28 cellular contexts compared by ENCODE assay signal in genomic region chr3:86996261-86996955, GRCh38. TPM values are rescaled to one million over a fixed set of nuclear protein-coding genes. Genes with fewer than 3 reads are reported as not detected.
DNase-seq lines count a peak whose midpoint lies in the region; ATAC-seq and TF ChIP-seq lines count a peak whose summit lies in the region.
"Had no signal": no experiment of that assay in that cellular context is flagged by ENCODE, and none has a peak within 500 bp of the region (broad histone marks: within the 10 kb centered on the region; RNA-seq: fewer than 3 reads in every experiment).

No MANE protein-coding gene starts in this region.

- intact Hi-C loops in Calu3 (cut with micrococcal nuclease; ENCODE audit: unreplicated experiment), result no loop called here
- intact Hi-C loops in heart right ventricle (cut with DNase I), result loop anchor here in 2 of 10 donors (10.0 kb wide), 2 partner anchors 88 to 212 kb away; no protein-coding TSS in a partner anchor

- H3K4me3 ChIP-seq in mesodermal cell (ENCODE audit: extremely low read depth, insufficient read depth, low read length, poor library complexity, severe bottlenecking) (no peak overlapping the region), heart right ventricle (no peak overlapping the region)
- H3K4me3 ChIP-seq: BLaER1, suprapubic skin, uterus had no signal

- H3K9me3 Mint-ChIP-seq in Calu3 (ENCODE audit: low read depth, unreplicated experiment) (no peaks in the 10 kb centered on the region), HFFc6 (no peaks in the 10 kb centered on the region)
- H3K9me3 Mint-ChIP-seq in activated T-cell treated with anti-CD3 and anti-CD28 coated beads, Interleukin-2, amount 50 U/mL, for 24 hours, result no peaks in the 10 kb centered on the region
- H3K9me3 Mint-ChIP-seq: activated CD4-positive, alpha-beta T cell treated with anti-CD3 and anti-CD28 coated beads, Interleukin-2, amount 10 ng/mL, durations not matched to agents 7 days and 5 days; T-helper 2 cell treated with Interferon-gamma antibody and Interleukin-4, amounts not matched to agents 5 μg/mL and 100 μg/mL, for 36 hours had no signal

- CTCF ChIA-PET in Calu3 (lab: Charles Lee), result interaction anchor here (1.3 kb wide), 1 partner anchor 18 kb away, joined by 3 read pairs; no protein-coding TSS in a partner anchor

- no peak for ATAC-seq in heart right ventricle
- ATAC-seq: activated CD8-positive, alpha-beta memory T cell treated with anti-CD3 and anti-CD28 coated beads, Interleukin-2, amount 10 ng/mL, durations not matched to agents 7 days and 5 days; left colon had no signal

- H3K27ac Mint-ChIP-seq in Calu3 (ENCODE audit: unreplicated experiment) (peak overlapping the region; percentile 21), HFFc6 (peak overlapping the region; percentile 84)
- H3K27ac Mint-ChIP-seq in activated T-cell treated with anti-CD3 and anti-CD28 coated beads, Interleukin-2, amount 50 U/mL, for 24 hours, result no peak overlapping the region
- H3K27ac Mint-ChIP-seq: activated CD4-positive, alpha-beta T cell treated with anti-CD3 and anti-CD28 coated beads, Interleukin-2, amount 10 ng/mL, durations not matched to agents 7 days and 5 days; activated CD8-positive, alpha-beta memory T cell treated with anti-CD3 and anti-CD28 coated beads, Interleukin-2, amount 10 ng/mL, durations not matched to agents 7 days and 5 days; naive B cell; T-helper 2 cell treated with Interferon-gamma antibody and Interleukin-4, amounts not matched to agents 5 μg/mL and 100 μg/mL, for 36 hours had no signal

- 75 to 94% methylated on average over 2 to 4 of the region's 5 CpGs for WGBS in mesodermal cell (ENCODE audit: insufficient coverage in 2 of 2), 2 experiments
- WGBS in heart right ventricle, 2 donors, result 84 to 87% methylated on average over 5 of the region's 5 CpGs

- H3K27me3 Mint-ChIP-seq in Calu3 (ENCODE audit: unreplicated experiment) (no peaks in the 10 kb centered on the region), HFFc6 (ENCODE audit: insufficient read depth) (no peaks in the 10 kb centered on the region; the same call in 1 of the 2 replicates)
- peaks cover 17% of the 10 kb centered on the region for H3K27me3 Mint-ChIP-seq in activated T-cell treated with anti-CD3 and anti-CD28 coated beads, Interleukin-2, amount 50 U/mL, for 24 hours

- H3K4me1 ChIP-seq in mesodermal cell (ENCODE audit: control insufficient read depth, insufficient read depth, low read length, poor library complexity, severe bottlenecking) (peaks cover 30% of the 10 kb centered on the region), heart right ventricle (peaks cover 0 to 8% (median 0%) of the 10 kb centered on the region in 9 donors)
- H3K4me1 ChIP-seq: BLaER1, uterus had no signal

- H3K36me3 ChIP-seq in mesodermal cell (ENCODE audit: control insufficient read depth, insufficient read depth, low read length) (no peaks in the 10 kb centered on the region), heart right ventricle (no peaks in the 10 kb centered on the region)
- H3K36me3 ChIP-seq: BLaER1, suprapubic skin, uterus had no signal

- BruUV-seq in Calu3 (replicated peaks; lab: Mats Ljungman, UMichigan), result no TSS peak

- peak overlapping the region; percentile 36 for H3K27ac ChIP-seq in mesodermal cell (ENCODE audit: low read depth, low read length, severe bottlenecking)
- no peak overlapping the region for H3K27ac ChIP-seq in heart right ventricle
- H3K27ac ChIP-seq: BLaER1, epithelial cell of prostate, suprapubic skin, uterus had no signal

- TF ChIP-seq CTCF in Calu3 (IDR thresholded peaks at IDR 0.05; ENCODE audit: unreplicated experiment), result no peak
- no peak for TF ChIP-seq CTCF in HFFc6 (IDR thresholded peaks at IDR 0.05)
- no peak for TF ChIP-seq CTCF in heart right ventricle (IDR thresholded peaks at IDR 0.05)

- H3K27me3 ChIP-seq in heart right ventricle, result peaks cover 0 to 15% (median under 1%) of the 10 kb centered on the region in 7 donors
- H3K27me3 ChIP-seq: suprapubic skin, uterus had no signal

- DNase-seq in Calu3, result no peak
- DNase-seq in HFFc6, result peak; percentile 29
- peak; percentile 41 for DNase-seq in astrocyte of the hippocampus (ENCODE audit: low read depth, low spot score)
- DNase-seq in activated T-cell treated with anti-CD3 and anti-CD28 coated beads, Interleukin-2, amount 50 U/mL, for 1 hour, result no peak
- no peak for DNase-seq in NCI-H1092 treated with DMSO at 0.1 percent for 48 hours (lab: John Stamatoyannopoulos, UW)
- no peak for DNase-seq in heart right ventricle
- DNase-seq in activated T-cell treated with anti-CD3 and anti-CD28 coated beads, Interleukin-2, amount 50 U/mL, for 24 hours, result no peak
- DNase-seq: ACHN; activated CD4-positive, alpha-beta T cell treated with anti-CD3 and anti-CD28 coated beads, Interleukin-2, amount 10 ng/mL, durations not matched to agents 7 days and 5 days; activated CD8-positive, alpha-beta memory T cell treated with anti-CD3 and anti-CD28 coated beads, Interleukin-2, amount 10 ng/mL, durations not matched to agents 7 days and 5 days; activated naive CD4-positive, alpha-beta T cell treated with anti-CD3 and anti-CD28 coated beads, Interleukin-2, amount 50 U/mL, for 16 hours; anterior cingulate cortex; DMS79 treated with DMSO at 0.1 percent for 48 hours; Kasumi-1; left colon; naive B cell; NCI-H1048; NCI-H2029; NCI-H774; nucleus accumbens; small intestine; stimulated activated CD4-positive, alpha-beta T cell treated with anti-CD3 and anti-CD28 coated beads, Interleukin-2, amount 100 ng/mL, for 24 hours; uterus had no signal

- no peak overlapping the region for H3K4me3 Mint-ChIP-seq in Calu3 (ENCODE audit: low read depth, unreplicated experiment)
- peak overlapping the region; percentile 74 for H3K4me3 Mint-ChIP-seq in HFFc6
- H3K4me3 Mint-ChIP-seq in activated T-cell treated with anti-CD3 and anti-CD28 coated beads, Interleukin-2, amount 50 U/mL, for 24 hours, result no peak overlapping the region
- H3K4me3 Mint-ChIP-seq: activated CD4-positive, alpha-beta T cell treated with anti-CD3 and anti-CD28 coated beads, Interleukin-2, amount 10 ng/mL, durations not matched to agents 7 days and 5 days; activated CD8-positive, alpha-beta memory T cell treated with anti-CD3 and anti-CD28 coated beads, Interleukin-2, amount 10 ng/mL, durations not matched to agents 7 days and 5 days; naive B cell; T-helper 2 cell treated with Interferon-gamma antibody and Interleukin-4, amounts not matched to agents 5 μg/mL and 100 μg/mL, for 36 hours had no signal

- H3K36me3 Mint-ChIP-seq in Calu3 (ENCODE audit: insufficient read depth, unreplicated experiment) (peaks cover 8% of the 10 kb centered on the region), HFFc6 (ENCODE audit: low read depth) (no peaks in the 10 kb centered on the region)
- no peaks in the 10 kb centered on the region for H3K36me3 Mint-ChIP-seq in activated T-cell treated with anti-CD3 and anti-CD28 coated beads, Interleukin-2, amount 50 U/mL, for 24 hours (ENCODE audit: low read depth)
- H3K36me3 Mint-ChIP-seq: activated CD8-positive, alpha-beta memory T cell treated with anti-CD3 and anti-CD28 coated beads, Interleukin-2, amount 10 ng/mL, durations not matched to agents 7 days and 5 days had no signal

- H3K4me1 Mint-ChIP-seq in Calu3 (ENCODE audit: low read depth, unreplicated experiment) (peaks cover 51% of the 10 kb centered on the region), HFFc6 (ENCODE audit: low read depth) (peaks cover 63% of the 10 kb centered on the region)
- H3K4me1 Mint-ChIP-seq in activated T-cell treated with anti-CD3 and anti-CD28 coated beads, Interleukin-2, amount 50 U/mL, for 24 hours (ENCODE audit: low read depth), result no peaks in the 10 kb centered on the region
- H3K4me1 Mint-ChIP-seq: activated CD4-positive, alpha-beta T cell treated with anti-CD3 and anti-CD28 coated beads, Interleukin-2, amount 10 ng/mL, durations not matched to agents 7 days and 5 days; activated CD8-positive, alpha-beta memory T cell treated with anti-CD3 and anti-CD28 coated beads, Interleukin-2, amount 10 ng/mL, durations not matched to agents 7 days and 5 days had no signal

- no peaks in the 10 kb centered on the region for H3K9me3 ChIP-seq in mesodermal cell (ENCODE audit: control insufficient read depth, low read length)
- no peaks in the 10 kb centered on the region for H3K9me3 ChIP-seq in heart right ventricle
- H3K9me3 ChIP-seq: BLaER1, suprapubic skin, uterus had no signal

RNA-seq across cellular contexts. Expression of gene VGLL3, which starts 5.5 kb away (rescaled TPM):
- total RNA-seq in Calu3 (2022) (40.0 and 48.2 TPM in 2 replicates), heart right ventricle (10 to 100 TPM in 1 of 10 donors, 1 to 10 TPM in 9; 1.3 to 15.3 (median 4.2) TPM)
- total RNA-seq in HFFc6 (2021; fragmentation: NEBNext Ultra II Directional; extraction: Animal tissue kit (Norgen Biotek cat#: 25700)), result 100 to 1,000 TPM; 117 to 193 (median 151) TPM
- polyA plus RNA-seq in mesodermal cell (2013, experiment 1 of 2), result 1.1 TPM
- 1.0 TPM for polyA plus RNA-seq in mesodermal cell (2013, experiment 2 of 2)
- polyA plus RNA-seq in heart right ventricle, result 1 to 10 TPM; 1.0 to 1.3 TPM
- total RNA-seq: activated CD4-positive, alpha-beta T cell treated with anti-CD3 and anti-CD28 coated beads, Interleukin-2, amount 10 ng/mL, durations not matched to agents 7 days and 5 days; activated CD8-positive, alpha-beta memory T cell treated with anti-CD3 and anti-CD28 coated beads, Interleukin-2, amount 10 ng/mL, durations not matched to agents 7 days and 5 days had no signal

Comparison
In these comparisons a context has a peak if more than half of its experiments do, and no peak if none do; other contexts are left out.
1. DNase-seq: peak in HFFc6 (single experiment) and astrocyte of the hippocampus (single experiment); none in Calu3 (single experiment), activated T-cell treated with anti-CD3 and anti-CD28 coated beads, Interleukin-2, amount 50 U/mL, for 1 hour (single experiment), NCI-H1092 treated with DMSO at 0.1 percent for 48 hours (single experiment), heart right ventricle (0 of 2) and activated T-cell treated with anti-CD3 and anti-CD28 coated beads, Interleukin-2, amount 50 U/mL, for 24 hours (single experiment).